Comparison of ENCODE assay signal across 13 cellular contexts in genomic region chr16:12061336-12062055, GRCh38.
A peak's percentile ranks its signal among the peaks of the same experiment; 100 is the strongest.
DNase-seq lines count a peak whose midpoint lies in the region; ATAC-seq, FAIRE-seq and TF ChIP-seq lines count a peak whose summit lies in the region.
"Had no signal": no experiment of that assay in that cellular context is flagged by ENCODE, and none has a peak within 500 bp of the region (broad histone marks: within the 10 kb centered on the region; RNA-seq: fewer than 3 reads in every experiment).

No MANE protein-coding gene starts in this region.

- H3K9me3 ChIP-seq in HEK293 (ENCODE audit: control insufficient read depth, insufficient read depth, low read depth, low read length) (no peaks in the 10 kb centered on the region), keratinocyte (ENCODE audit: control insufficient read depth, low read depth, low read length) (no peaks in the 10 kb centered on the region), upper lobe of left lung (no peaks in the 10 kb centered on the region), testis (no peaks in the 10 kb centered on the region)

- peak; percentile 81 for FAIRE-seq in keratinocyte (lab: Jason Lieb, UNC)
- FAIRE-seq: D721Med had no signal

- H3K4me3 ChIP-seq in HEK293 (ENCODE audit: low read depth, low read length) (no peak overlapping the region), astrocyte of the cerebellum (ENCODE audit: low read depth, low read length) (no peak overlapping the region), keratinocyte (ENCODE audit: control insufficient read depth in 2 of 3, extremely low read depth in 1 of 3, insufficient read depth in 2 of 3, low read depth in 1 of 3, low read length in 3 of 3) (no peak overlapping the region), upper lobe of left lung (no peak overlapping the region), testis (no peak overlapping the region)

- H3K9ac ChIP-seq in keratinocyte (ENCODE audit: control insufficient read depth, extremely low read depth, insufficient read depth, low read length): peak overlapping the region; percentile 19

- in situ Hi-C loops in astrocyte of the cerebellum (cut with HindIII; ENCODE audit: low sequenced_read_pairs): no loop called here

- no peaks in the 10 kb centered on the region for H3K79me2 ChIP-seq in keratinocyte (ENCODE audit: control insufficient read depth, insufficient read depth, low read length)

- no peaks in the 10 kb centered on the region for H3K27me3 ChIP-seq in keratinocyte (ENCODE audit: control insufficient read depth, extremely low read depth, insufficient read depth, low read length)
- H3K27me3 ChIP-seq in upper lobe of left lung: no peaks in the 10 kb centered on the region
- H3K27me3 ChIP-seq in testis: no peaks in the 10 kb centered on the region
- H3K27me3 ChIP-seq: brain microvascular endothelial cell had no signal

- DNase-seq in astrocyte of the cerebellum (ENCODE audit: low read depth) (peak; percentile 24), keratinocyte (ENCODE audit: low read depth, low spot score) (peak; percentile 38), upper lobe of left lung (peak in 1 of 2 donors; percentile 43), NCI-H1092 treated with DMSO at 0.1 percent for 48 hours (lab: John Stamatoyannopoulos, UW) (no peak), testis (no peak), AG08396 (ENCODE audit: low spot score) (no peak)
- DNase-seq: activated T-cell treated with anti-CD3 and anti-CD28 coated beads, Interleukin-2, amount 50 U/mL, for 48 hours; NCI-H1092; NCI-H82 had no signal

- WGBS in upper lobe of left lung, 2 donors: 72 to 80% methylated on average over 7 to 14 of the region's 14 CpGs
- 93 to 94% methylated on average over 13 to 14 of the region's 14 CpGs for WGBS in testis, 2 donors

- peaks cover 3% of the 10 kb centered on the region for H4K20me1 ChIP-seq in keratinocyte (ENCODE audit: control insufficient read depth, extremely low read depth, insufficient read depth, low read length)

- peak in 1 of 2 donors; percentile 2 for ATAC-seq in upper lobe of left lung (ENCODE audit: low FRiP score in 2 of 2)
- no peak for ATAC-seq in GM18520 (IDR thresholded peaks at IDR 0.05; ENCODE audit: unreplicated experiment)

- H3K4me1 ChIP-seq in HEK293 (ENCODE audit: control insufficient read depth, insufficient read depth, low read length) (no peaks in the 10 kb centered on the region), keratinocyte (ENCODE audit: control insufficient read depth, extremely low read depth, insufficient read depth, low read length) (peaks cover 22% of the 10 kb centered on the region), upper lobe of left lung (peaks cover 20 to 36% (median 27%) of the 10 kb centered on the region in 4 donors), testis (no peaks in the 10 kb centered on the region)

- intact Hi-C loops in testis (cut with DNase I; ENCODE audit: low total_unique reads): loop anchor here (10.0 kb wide), 2 partner anchors 107 to 667 kb away; no protein-coding TSS in a partner anchor

- dilution Hi-C loops in keratinocyte (cut with MboI; ENCODE audit: extremely low pct_ligation_motif_present, low sequenced_read_pairs): no loop called here

- peaks cover 7% of the 10 kb centered on the region for H3K9me1 ChIP-seq in keratinocyte (ENCODE audit: control insufficient read depth, extremely low read depth, insufficient read depth, low read length)

- H3K36me3 ChIP-seq in HEK293 (ENCODE audit: control insufficient read depth in 2 of 2, insufficient read depth in 1 of 2, low read length in 2 of 2): peaks cover 0 to 11% of the 10 kb centered on the region in 2 experiments; a peak in 1 of 3 replicates
- peaks cover 3 to 8% of the 10 kb centered on the region in 2 experiments for H3K36me3 ChIP-seq in keratinocyte (ENCODE audit: control insufficient read depth in 2 of 2, extremely low read depth in 1 of 2, insufficient read depth in 2 of 2, low read length in 2 of 2)
- H3K36me3 ChIP-seq in upper lobe of left lung: peaks cover 0 to 8% (median 0%) of the 10 kb centered on the region in 4 donors
- no peaks in the 10 kb centered on the region for H3K36me3 ChIP-seq in testis (ENCODE audit: low read depth, missing control alignments)
- H3K36me3 ChIP-seq: brain microvascular endothelial cell had no signal

- peak overlapping the region; percentile 36 for H3K4me2 ChIP-seq in keratinocyte (ENCODE audit: control insufficient read depth, extremely low read depth, insufficient read depth, low read depth, low read length)

- H2AFZ ChIP-seq in keratinocyte (ENCODE audit: control insufficient read depth, low read length): no peak overlapping the region

- H3K27ac ChIP-seq in HEK293 (ENCODE audit: extremely low read depth, low read depth, low read length): no peak overlapping the region
- peak overlapping the region; percentile 10 for H3K27ac ChIP-seq in keratinocyte (ENCODE audit: control insufficient read depth, insufficient read depth, low read length)
- peak overlapping the region; percentile 76 to 88 (median 82) for H3K27ac ChIP-seq in upper lobe of left lung
- no peak overlapping the region for H3K27ac ChIP-seq in testis

- no peak for TF ChIP-seq POLR2A in upper lobe of left lung (IDR thresholded peaks at IDR 0.05)
- no peak for TF ChIP-seq POLR2A in testis (IDR thresholded peaks at IDR 0.05)

- CTCF ChIA-PET in HEK293 (lab: Yijun Ruan, JAX): interaction anchor here (0.6 kb wide), 1 partner anchor 67 kb away, joined by 3 read pairs; no protein-coding TSS in a partner anchor

- no peak for TF ChIP-seq EP300 in upper lobe of left lung (IDR thresholded peaks at IDR 0.05)

- TF ChIP-seq CTCF in HEK293 (tag by site-specific recombination; IDR thresholded peaks at IDR 0.05) (no peak), astrocyte of the cerebellum (IDR thresholded peaks at IDR 0.05; ENCODE audit: low read depth, low read length, missing control alignments) (no peak), keratinocyte (optimal IDR thresholded peaks at IDR 0.05 in 1 of 3, IDR thresholded peaks at IDR 0.05 in 1 of 3, conservative IDR thresholded peaks at IDR 0.05 in 1 of 3; ENCODE audit: extremely low read depth in 1 of 3, insufficient read depth in 2 of 3, low read length in 3 of 3) (no peak), upper lobe of left lung (IDR thresholded peaks at IDR 0.05) (no peak), testis (IDR thresholded peaks at IDR 0.05) (no peak)

- POLR2A ChIA-PET in HEK293 (lab: Yijun Ruan, JAX): interaction anchor here (2.3 kb wide), 1 partner anchor 84 kb away, joined by 10 read pairs; the partner anchor contains the start of gene SNX29

TF ChIP-seq in HEK293, 187 proteins besides CTCF, POLR2A, EP300 and RAD21 (continues in another document):
- TF ChIP-seq ZNF280D (tag by site-specific recombination; IDR thresholded peaks at IDR 0.05) (no peak), ZNF335 (tag by site-specific recombination; conservative IDR thresholded peaks at IDR 0.05) (no peak), ZFP41 (tag by site-specific recombination; IDR thresholded peaks at IDR 0.05; ENCODE audit: borderline replicate concordance) (no peak), ZNF701 (tag by site-specific recombination; IDR thresholded peaks at IDR 0.05) (no peak), ZNF175 (tag by site-specific recombination; IDR thresholded peaks at IDR 0.05) (no peak), ZNF510 (tag by site-specific recombination; IDR thresholded peaks at IDR 0.05; ENCODE audit: insufficient replicate concordance) (no peak), ZNF549 (tag by site-specific recombination; IDR thresholded peaks at IDR 0.05) (no peak), ZNF112 (tag by site-specific recombination; IDR thresholded peaks at IDR 0.05) (no peak), ZNF362 (tag by site-specific recombination; IDR thresholded peaks at IDR 0.05) (no peak), ZIC2 (tag by site-specific recombination; IDR thresholded peaks at IDR 0.05) (peak; percentile 7; the same call in 1 of the 2 replicates), ZNF354C (tag by site-specific recombination; IDR thresholded peaks at IDR 0.05; ENCODE audit: borderline replicate concordance, low read depth) (no peak), SALL2 (tag by site-specific recombination; IDR thresholded peaks at IDR 0.05; ENCODE audit: borderline replicate concordance) (no peak)

Comparison
In these comparisons a context has a peak if more than half of its experiments do, and no peak if none do; other contexts are left out.
1. H3K27ac ChIP-seq: peak in keratinocyte (single experiment) and upper lobe of left lung (4 of 4); none in HEK293 (single experiment) and testis (0 of 2).
2. DNase-seq: peak in astrocyte of the cerebellum (single experiment) and keratinocyte (single experiment); none in NCI-H1092 treated with DMSO at 0.1 percent for 48 hours (single experiment), testis (single experiment) and AG08396 (single experiment).